Comparison of ENCODE assay signal across 1 cellular context in genomic region chr10:50394832-50395231, GRCh38.
TF ChIP-seq lines count a peak whose summit lies in the region.

No MANE protein-coding gene starts in this region.

TF ChIP-seq in HepG2, 621 proteins besides CTCF, POLR2A, EP300 and RAD21 (continued from another document):
- TF ChIP-seq, protein P1, sequence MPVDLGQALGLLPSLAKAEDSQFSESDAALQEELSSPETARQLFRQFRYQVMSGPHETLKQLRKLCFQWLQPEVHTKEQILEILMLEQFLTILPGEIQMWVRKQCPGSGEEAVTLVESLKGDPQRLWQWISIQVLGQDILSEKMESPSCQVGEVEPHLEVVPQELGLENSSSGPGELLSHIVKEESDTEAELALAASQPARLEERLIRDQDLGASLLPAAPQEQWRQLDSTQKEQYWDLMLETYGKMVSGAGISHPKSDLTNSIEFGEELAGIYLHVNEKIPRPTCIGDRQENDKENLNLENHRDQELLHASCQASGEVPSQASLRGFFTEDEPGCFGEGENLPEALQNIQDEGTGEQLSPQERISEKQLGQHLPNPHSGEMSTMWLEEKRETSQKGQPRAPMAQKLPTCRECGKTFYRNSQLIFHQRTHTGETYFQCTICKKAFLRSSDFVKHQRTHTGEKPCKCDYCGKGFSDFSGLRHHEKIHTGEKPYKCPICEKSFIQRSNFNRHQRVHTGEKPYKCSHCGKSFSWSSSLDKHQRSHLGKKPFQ (CRISPR knock-in tag; IDR thresholded peaks at IDR 0.05; ENCODE audit: insufficient replicate concordance) = no peak
- TF ChIP-seq TGIF2 (CRISPR knock-in tag; IDR thresholded peaks at IDR 0.05) (no peak), AFF4 (CRISPR knock-in tag; IDR thresholded peaks at IDR 0.05) (no peak), RORA (CRISPR knock-in tag; IDR thresholded peaks at IDR 0.05) (no peak), MYNN (CRISPR knock-in tag; IDR thresholded peaks at IDR 0.05; ENCODE audit: low read depth) (no peak), DBP (CRISPR knock-in tag; IDR thresholded peaks at IDR 0.05; ENCODE audit: not compliant biosample characterization) (no peak), FOXK2 (IDR thresholded peaks at IDR 0.05) (no peak), BCLAF1 (IDR thresholded peaks at IDR 0.05) (no peak), ZNF280D (CRISPR knock-in tag; IDR thresholded peaks at IDR 0.05) (no peak), ZNF292 (CRISPR knock-in tag; IDR thresholded peaks at IDR 0.05; ENCODE audit: borderline replicate concordance, low read depth) (no peak), HMG20B (CRISPR knock-in tag; conservative IDR thresholded peaks at IDR 0.05) (no peak), RERE (CRISPR knock-in tag; IDR thresholded peaks at IDR 0.05; ENCODE audit: low read depth) (no peak), TP53 (CRISPR knock-in tag; conservative IDR thresholded peaks at IDR 0.05) (no peak)
- TF ChIP-seq, protein P2, sequence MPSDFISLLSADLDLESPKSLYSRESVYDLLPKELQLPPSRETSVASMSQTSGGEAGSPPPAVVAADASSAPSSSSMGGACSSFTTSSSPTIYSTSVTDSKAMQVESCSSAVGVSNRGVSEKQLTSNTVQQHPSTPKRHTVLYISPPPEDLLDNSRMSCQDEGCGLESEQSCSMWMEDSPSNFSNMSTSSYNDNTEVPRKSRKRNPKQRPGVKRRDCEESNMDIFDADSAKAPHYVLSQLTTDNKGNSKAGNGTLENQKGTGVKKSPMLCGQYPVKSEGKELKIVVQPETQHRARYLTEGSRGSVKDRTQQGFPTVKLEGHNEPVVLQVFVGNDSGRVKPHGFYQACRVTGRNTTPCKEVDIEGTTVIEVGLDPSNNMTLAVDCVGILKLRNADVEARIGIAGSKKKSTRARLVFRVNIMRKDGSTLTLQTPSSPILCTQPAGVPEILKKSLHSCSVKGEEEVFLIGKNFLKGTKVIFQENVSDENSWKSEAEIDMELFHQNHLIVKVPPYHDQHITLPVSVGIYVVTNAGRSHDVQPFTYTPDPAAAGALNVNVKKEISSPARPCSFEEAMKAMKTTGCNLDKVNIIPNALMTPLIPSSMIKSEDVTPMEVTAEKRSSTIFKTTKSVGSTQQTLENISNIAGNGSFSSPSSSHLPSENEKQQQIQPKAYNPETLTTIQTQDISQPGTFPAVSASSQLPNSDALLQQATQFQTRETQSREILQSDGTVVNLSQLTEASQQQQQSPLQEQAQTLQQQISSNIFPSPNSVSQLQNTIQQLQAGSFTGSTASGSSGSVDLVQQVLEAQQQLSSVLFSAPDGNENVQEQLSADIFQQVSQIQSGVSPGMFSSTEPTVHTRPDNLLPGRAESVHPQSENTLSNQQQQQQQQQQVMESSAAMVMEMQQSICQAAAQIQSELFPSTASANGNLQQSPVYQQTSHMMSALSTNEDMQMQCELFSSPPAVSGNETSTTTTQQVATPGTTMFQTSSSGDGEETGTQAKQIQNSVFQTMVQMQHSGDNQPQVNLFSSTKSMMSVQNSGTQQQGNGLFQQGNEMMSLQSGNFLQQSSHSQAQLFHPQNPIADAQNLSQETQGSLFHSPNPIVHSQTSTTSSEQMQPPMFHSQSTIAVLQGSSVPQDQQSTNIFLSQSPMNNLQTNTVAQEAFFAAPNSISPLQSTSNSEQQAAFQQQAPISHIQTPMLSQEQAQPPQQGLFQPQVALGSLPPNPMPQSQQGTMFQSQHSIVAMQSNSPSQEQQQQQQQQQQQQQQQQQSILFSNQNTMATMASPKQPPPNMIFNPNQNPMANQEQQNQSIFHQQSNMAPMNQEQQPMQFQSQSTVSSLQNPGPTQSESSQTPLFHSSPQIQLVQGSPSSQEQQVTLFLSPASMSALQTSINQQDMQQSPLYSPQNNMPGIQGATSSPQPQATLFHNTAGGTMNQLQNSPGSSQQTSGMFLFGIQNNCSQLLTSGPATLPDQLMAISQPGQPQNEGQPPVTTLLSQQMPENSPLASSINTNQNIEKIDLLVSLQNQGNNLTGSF (CRISPR knock-in tag; IDR thresholded peaks at IDR 0.05) = no peak
